8 cellular contexts compared by ENCODE assay signal in the genomic region with DNA sequence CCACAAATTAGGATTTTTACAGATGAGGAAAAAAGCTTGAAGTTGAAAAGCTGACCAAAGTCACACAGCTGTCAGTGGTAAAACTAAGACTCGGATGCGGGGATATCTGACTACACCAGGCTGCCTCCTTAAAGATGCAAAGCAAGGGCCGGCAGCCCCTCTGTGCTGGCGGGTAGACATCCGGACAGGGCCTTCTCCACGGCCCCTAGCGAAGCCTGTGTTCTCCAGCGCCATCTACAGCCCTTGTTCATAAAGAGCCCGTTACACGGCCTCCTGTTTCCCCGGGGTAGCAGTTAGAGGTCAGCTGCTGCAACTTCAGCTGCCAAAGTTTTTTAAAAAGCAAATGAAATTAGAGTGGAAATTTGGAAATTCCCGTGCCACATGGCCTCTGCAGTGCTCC.
DNase-seq lines count a peak whose midpoint lies in the region; ATAC-seq and TF ChIP-seq lines count a peak whose summit lies in the region.

No MANE protein-coding gene starts in this region.

- no peak overlapping the region for H3K4me2 ChIP-seq in IMR-90 (ENCODE audit: low read depth, low read length)

- intact Hi-C loops in IMR-90 (cut with micrococcal nuclease): loop anchor here (1.0 kb wide), 1 partner anchor 300 kb away; no protein-coding TSS in a partner anchor

- H2BK20ac ChIP-seq in IMR-90 (ENCODE audit: low read depth, low read length): no peak overlapping the region

- no peaks in the 10 kb centered on the region for H3K36me3 Mint-ChIP-seq in activated naive CD4-positive, alpha-beta T cell treated with anti-CD3 and anti-CD28 coated beads, Interleukin-2, amount 10 ng/mL, durations not matched to agents 7 days and 5 days
- no peaks in the 10 kb centered on the region for H3K36me3 Mint-ChIP-seq in activated naive CD8-positive, alpha-beta T cell treated with anti-CD3 and anti-CD28 coated beads, Interleukin-2, amount 50 U/mL, for 24 hours (ENCODE audit: low read depth)

- no peaks in the 10 kb centered on the region for H3K9me3 Mint-ChIP-seq in activated naive CD4-positive, alpha-beta T cell treated with anti-CD3 and anti-CD28 coated beads, Interleukin-2, amount 10 ng/mL, durations not matched to agents 7 days and 5 days
- peaks cover under 1% of the 10 kb centered on the region for H3K9me3 Mint-ChIP-seq in activated naive CD8-positive, alpha-beta T cell treated with anti-CD3 and anti-CD28 coated beads, Interleukin-2, amount 50 U/mL, for 24 hours

- TF ChIP-seq RAD21 in IMR-90 (IDR thresholded peaks at IDR 0.05; ENCODE audit: low read length): peak; percentile 42; the same call in 1 of the 2 replicates

- H3K79me1 ChIP-seq in IMR-90 (ENCODE audit: low read depth in 1 of 2, low read length in 2 of 2): no peaks in the 10 kb centered on the region

- in situ Hi-C loops in IMR-90 (cut with MboI; ENCODE audit: low sequenced_read_pairs): no loop called here

- WGBS in IMR-90 (ENCODE audit: extremely low coverage in 2 of 2, insufficient read length in 1 of 2), 2 experiments: 10% methylated on average over 8 of the region's 12 CpGs; no CpG with 5 or more reads in 1 of the 2 experiments

- POLR2A ChIA-PET in IMR-90 (lab: Charles Lee; ENCODE audit: unreplicated experiment): no interaction called here

- H2AFZ ChIP-seq in IMR-90 (replicated peaks; ENCODE audit: low read length, poor library complexity): peak overlapping the region; percentile 35

- CTCF ChIA-PET in activated naive CD4-positive, alpha-beta T cell treated with anti-CD3 and anti-CD28 coated beads, Interleukin-2, amount 10 ng/mL, durations not matched to agents 7 days and 5 days (lab: Charles Lee): no interaction called here
- CTCF ChIA-PET in IMR-90 (lab: Yijun Ruan, JAX): interaction anchor here (0.6 to 1.0 kb wide), 4 partner anchors 9 to 149 kb away, joined by 3 to 7 read pairs (median 3); no protein-coding TSS in a partner anchor

- TF ChIP-seq CTCF in IMR-90 (conservative IDR thresholded peaks at IDR 0.05; ENCODE audit: low read depth, low read length): peak; percentile 54

- H3K4me1 Mint-ChIP-seq in activated naive CD4-positive, alpha-beta T cell treated with anti-CD3 and anti-CD28 coated beads, Interleukin-2, amount 10 ng/mL, durations not matched to agents 7 days and 5 days: no peaks in the 10 kb centered on the region
- H3K4me1 Mint-ChIP-seq in activated naive CD8-positive, alpha-beta T cell treated with anti-CD3 and anti-CD28 coated beads, Interleukin-2, amount 50 U/mL, for 24 hours: no peaks in the 10 kb centered on the region

- no peak for TF ChIP-seq POLR2A in IMR-90 (IDR thresholded peaks at IDR 0.05; ENCODE audit: low read depth, low read length)

- ATAC-seq in IMR-90 (ENCODE audit: low read depth): peak; percentile 100
- peak; percentile 71 for ATAC-seq in activated naive CD8-positive, alpha-beta T cell treated with anti-CD3 and anti-CD28 coated beads, Interleukin-2, amount 50 U/mL, for 24 hours

- no peaks in the 10 kb centered on the region for H4K20me1 ChIP-seq in IMR-90 (ENCODE audit: insufficient read depth, low read length)

- no peak overlapping the region for H2BK120ac ChIP-seq in IMR-90 (ENCODE audit: low read depth, low read length)

- H3K23ac ChIP-seq in IMR-90 (ENCODE audit: low read depth, low read length): no peak overlapping the region

- no peak overlapping the region for H3K14ac ChIP-seq in IMR-90 (replicated peaks; ENCODE audit: low read depth, low read length)

- H3K18ac ChIP-seq in IMR-90 (ENCODE audit: low read depth, low read length): no peak overlapping the region

- H3K4me1 ChIP-seq in IMR-90 (ENCODE audit: control insufficient read depth, insufficient read depth, low read length): no peaks in the 10 kb centered on the region

- H3K36me3 ChIP-seq in IMR-90 (ENCODE audit: control insufficient read depth, insufficient read depth, low read length): no peaks in the 10 kb centered on the region

- no peak overlapping the region for H2BK15ac ChIP-seq in IMR-90 (ENCODE audit: low read depth, low read length)

- dilution Hi-C loops in IMR-90 (cut with HindIII; ENCODE audit: low sequenced_read_pairs, unreplicated experiment): no loop called here

- no peaks in the 10 kb centered on the region for H3K27me3 ChIP-seq in IMR-90 (ENCODE audit: control insufficient read depth, insufficient read depth, low read length)

- H3K56ac ChIP-seq in IMR-90 (ENCODE audit: extremely low read depth, insufficient read depth, low read length): no peak overlapping the region

- H2BK5ac ChIP-seq in IMR-90 (ENCODE audit: low read depth, low read length, poor library complexity, severe bottlenecking): no peak overlapping the region

- no peak overlapping the region for H2AK9ac ChIP-seq in IMR-90 (replicated peaks; ENCODE audit: low read depth, low read length, poor library complexity)

- no peak overlapping the region for H3K27ac ChIP-seq in IMR-90 (ENCODE audit: insufficient read depth, low read length)

- H3K9me3 ChIP-seq in IMR-90 (ENCODE audit: control insufficient read depth, insufficient read depth, low read length): no peaks in the 10 kb centered on the region

- H2AK5ac ChIP-seq in IMR-90 (ENCODE audit: low read depth, low read length): no peak overlapping the region

- no peak overlapping the region for H4K5ac ChIP-seq in IMR-90 (ENCODE audit: low read depth, low read length)

- H3K4ac ChIP-seq in IMR-90 (ENCODE audit: low read depth, low read length): no peak overlapping the region

- peaks cover 3% of the 10 kb centered on the region for H3K27me3 Mint-ChIP-seq in activated naive CD4-positive, alpha-beta T cell treated with anti-CD3 and anti-CD28 coated beads, Interleukin-2, amount 10 ng/mL, durations not matched to agents 7 days and 5 days
- H3K27me3 Mint-ChIP-seq in activated naive CD8-positive, alpha-beta T cell treated with anti-CD3 and anti-CD28 coated beads, Interleukin-2, amount 50 U/mL, for 24 hours: peaks cover 6% of the 10 kb centered on the region

- no peak overlapping the region for H3K4me3 Mint-ChIP-seq in activated naive CD4-positive, alpha-beta T cell treated with anti-CD3 and anti-CD28 coated beads, Interleukin-2, amount 10 ng/mL, durations not matched to agents 7 days and 5 days
- no peak overlapping the region for H3K4me3 Mint-ChIP-seq in activated naive CD8-positive, alpha-beta T cell treated with anti-CD3 and anti-CD28 coated beads, Interleukin-2, amount 50 U/mL, for 24 hours

- no peak overlapping the region for H4K8ac ChIP-seq in IMR-90 (ENCODE audit: low read depth in 2 of 2, low read length in 2 of 2)

- no peak overlapping the region for H3K9ac ChIP-seq in IMR-90 (ENCODE audit: low read depth, low read length)

- peak; percentile 33 for DNase-seq in activated naive CD4-positive, alpha-beta T cell treated with anti-CD3 and anti-CD28 coated beads, Interleukin-2, amount 10 ng/mL, durations not matched to agents 7 days and 5 days
- DNase-seq in activated naive CD4-positive, alpha-beta T cell (lab: John Stamatoyannopoulos, UW): no peak
- DNase-seq in H4 (ENCODE audit: low spot score): peak; percentile 53
- peak; percentile 43 for DNase-seq in IMR-90
- peak; percentile 18 for DNase-seq in activated naive CD8-positive, alpha-beta T cell treated with anti-CD3 and anti-CD28 coated beads, Interleukin-2, amount 50 U/mL, for 24 hours
- peak; percentile 64 for DNase-seq in iPS DF 19.7 (ENCODE audit: low read depth, low spot score)
- DNase-seq in stimulated activated CD8-positive, alpha-beta memory T cell treated with anti-CD3 and anti-CD28 coated beads, Interleukin-4, amount 100 ng/mL, for 48 hours: peak; percentile 53
- no peak for DNase-seq in DMS79 (lab: John Stamatoyannopoulos, UW)

- H3K4me3 ChIP-seq in IMR-90 (ENCODE audit: insufficient read depth, low read depth, low read length): no peak overlapping the region

- H3K9me1 ChIP-seq in IMR-90 (ENCODE audit: insufficient read depth, low read length): no peaks in the 10 kb centered on the region

- no peak overlapping the region for H3K27ac Mint-ChIP-seq in activated naive CD4-positive, alpha-beta T cell treated with anti-CD3 and anti-CD28 coated beads, Interleukin-2, amount 10 ng/mL, durations not matched to agents 7 days and 5 days
- no peak overlapping the region for H3K27ac Mint-ChIP-seq in activated naive CD8-positive, alpha-beta T cell treated with anti-CD3 and anti-CD28 coated beads, Interleukin-2, amount 50 U/mL, for 24 hours

- H4K91ac ChIP-seq in IMR-90 (ENCODE audit: insufficient read depth, low read depth, low read length): no peak overlapping the region

- BruUV-seq in IMR-90 (replicated peaks; lab: Mats Ljungman, UMichigan): no TSS peak

TF ChIP-seq in IMR-90, 13 proteins besides CTCF, POLR2A, EP300 and RAD21 (continues in another document):
- TF ChIP-seq NFE2L2 (IDR thresholded peaks at IDR 0.05; ENCODE audit: low read depth, low read length) (no peak), MAFK (IDR thresholded peaks at IDR 0.05; ENCODE audit: low read depth, low read length) (no peak), MAZ (IDR thresholded peaks at IDR 0.05; ENCODE audit: borderline replicate concordance, low read depth, low read length) (no peak), FOS (IDR thresholded peaks at IDR 0.05; ENCODE audit: low read depth, low read length) (no peak), SMC3 (IDR thresholded peaks at IDR 0.05; ENCODE audit: low read depth, low read length) (no peak), CHD1 (IDR thresholded peaks at IDR 0.05; ENCODE audit: low read depth, low read length) (no peak), RFX5 (IDR thresholded peaks at IDR 0.05; ENCODE audit: low read depth, low read length) (no peak), BHLHE40 (IDR thresholded peaks at IDR 0.05; ENCODE audit: low read depth, low read length) (no peak), RCOR1 (IDR thresholded peaks at IDR 0.05; ENCODE audit: insufficient replicate concordance, low read length) (no peak)
- TF ChIP-seq, protein P1, sequence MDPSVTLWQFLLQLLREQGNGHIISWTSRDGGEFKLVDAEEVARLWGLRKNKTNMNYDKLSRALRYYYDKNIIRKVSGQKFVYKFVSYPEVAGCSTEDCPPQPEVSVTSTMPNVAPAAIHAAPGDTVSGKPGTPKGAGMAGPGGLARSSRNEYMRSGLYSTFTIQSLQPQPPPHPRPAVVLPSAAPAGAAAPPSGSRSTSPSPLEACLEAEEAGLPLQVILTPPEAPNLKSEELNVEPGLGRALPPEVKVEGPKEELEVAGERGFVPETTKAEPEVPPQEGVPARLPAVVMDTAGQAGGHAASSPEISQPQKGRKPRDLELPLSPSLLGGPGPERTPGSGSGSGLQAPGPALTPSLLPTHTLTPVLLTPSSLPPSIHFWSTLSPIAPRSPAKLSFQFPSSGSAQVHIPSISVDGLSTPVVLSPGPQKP (IDR thresholded peaks at IDR 0.05; ENCODE audit: borderline replicate concordance, low read depth, low read length): no peak
- TF ChIP-seq, protein P2, sequence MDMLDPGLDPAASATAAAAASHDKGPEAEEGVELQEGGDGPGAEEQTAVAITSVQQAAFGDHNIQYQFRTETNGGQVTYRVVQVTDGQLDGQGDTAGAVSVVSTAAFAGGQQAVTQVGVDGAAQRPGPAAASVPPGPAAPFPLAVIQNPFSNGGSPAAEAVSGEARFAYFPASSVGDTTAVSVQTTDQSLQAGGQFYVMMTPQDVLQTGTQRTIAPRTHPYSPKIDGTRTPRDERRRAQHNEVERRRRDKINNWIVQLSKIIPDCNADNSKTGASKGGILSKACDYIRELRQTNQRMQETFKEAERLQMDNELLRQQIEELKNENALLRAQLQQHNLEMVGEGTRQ (IDR thresholded peaks at IDR 0.05; ENCODE audit: low read depth, low read length): no peak

Comparison
In these comparisons a context has a peak if more than half of its experiments do, and no peak if none do; other contexts are left out.
1. DNase-seq: peak in activated naive CD4-positive, alpha-beta T cell treated with anti-CD3 and anti-CD28 coated beads, Interleukin-2, amount 10 ng/mL, durations not matched to agents 7 days and 5 days (single experiment), H4 (single experiment), IMR-90 (single experiment), activated naive CD8-positive, alpha-beta T cell treated with anti-CD3 and anti-CD28 coated beads, Interleukin-2, amount 50 U/mL, for 24 hours (single experiment), iPS DF 19.7 (single experiment) and stimulated activated CD8-positive, alpha-beta memory T cell treated with anti-CD3 and anti-CD28 coated beads, Interleukin-4, amount 100 ng/mL, for 48 hours (single experiment); none in activated naive CD4-positive, alpha-beta T cell (0 of 4) and DMS79 (single experiment).